10 cellular contexts compared by ENCODE assay signal in the genomic region with DNA sequence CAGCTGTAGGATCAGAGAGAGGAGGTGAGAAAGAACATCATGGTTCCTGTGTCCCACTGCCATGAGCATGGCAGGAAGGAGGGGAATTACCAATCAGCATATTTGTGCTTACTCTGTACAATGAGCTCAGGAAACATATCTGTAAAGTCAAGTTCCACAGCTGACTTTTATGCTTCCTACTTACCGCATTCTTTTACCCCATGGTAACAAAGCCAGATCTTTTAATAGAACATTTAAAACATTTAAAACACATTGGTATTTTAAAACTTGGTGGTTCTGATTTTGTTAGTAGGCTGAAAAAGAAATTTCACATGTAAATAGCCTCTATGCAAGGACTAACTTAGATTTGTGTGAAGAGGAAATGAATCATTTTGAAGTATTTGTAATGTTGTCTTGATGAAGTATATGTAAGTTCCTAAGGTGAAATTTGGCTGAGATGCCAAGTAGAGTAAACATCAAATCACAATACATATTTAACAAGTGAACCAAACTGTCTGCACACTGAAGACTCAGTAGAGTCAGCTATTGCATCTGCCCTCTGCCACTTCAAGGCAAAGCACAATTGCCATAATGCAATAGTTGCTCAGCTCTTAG.
A peak's percentile ranks its signal among the peaks of the same experiment; 100 is the strongest.
DNase-seq lines count a peak whose midpoint lies in the region; FAIRE-seq and TF ChIP-seq lines count a peak whose summit lies in the region.
"Had no signal": no experiment of that assay in that cellular context is flagged by ENCODE, and none has a peak within 500 bp of the region (broad histone marks: within the 10 kb centered on the region; RNA-seq: fewer than 3 reads in every experiment).

No MANE protein-coding gene starts in this region.

- no peak overlapping the region for H3K27ac ChIP-seq in kidney (ENCODE audit: low read depth in 2 of 2, low read length in 2 of 2)

- H3K9me3 ChIP-seq in kidney (ENCODE audit: control insufficient read depth in 1 of 2, low read length in 2 of 2), result no peaks in the 10 kb centered on the region

- no peaks in the 10 kb centered on the region for H3K4me1 ChIP-seq in kidney (ENCODE audit: control insufficient read depth in 1 of 2, insufficient read depth in 1 of 2, low read depth in 1 of 2, low read length in 2 of 2)

- intact Hi-C loops in cardiac septum (cut with DNase I), result no loop called here
- intact Hi-C loops in kidney (cut with DNase I), result no loop called here

- TF ChIP-seq CTCF in epithelial cell of esophagus (IDR thresholded peaks at IDR 0.05; ENCODE audit: insufficient read depth, low read depth, low read length, missing control alignments), result no peak
- TF ChIP-seq CTCF in kidney (IDR thresholded peaks at IDR 0.05; ENCODE audit: borderline replicate concordance, extremely low read depth, insufficient read depth), result no peak

- no peak for FAIRE-seq in kidney (lab: Jason Lieb, UNC)
- FAIRE-seq: frontal cortex, GM19239 had no signal

- H3K9ac ChIP-seq in kidney (ENCODE audit: low read length in 2 of 2), result no peak overlapping the region

- H3K36me3 ChIP-seq in kidney (ENCODE audit: control insufficient read depth in 1 of 2, insufficient read depth in 2 of 2, low read length in 2 of 2), result no peaks in the 10 kb centered on the region

- peak; percentile 34 for DNase-seq in stimulated activated CD4-positive, alpha-beta T cell treated with anti-CD3 and anti-CD28 coated beads, Interleukin-4, amount 100 ng/mL, for 24 hours
- DNase-seq in stimulated activated CD4-positive, alpha-beta T cell treated with anti-CD3 and anti-CD28 coated beads, Interleukin-4, amount 100 ng/mL, for 4 hours, result no peak
- peak; percentile 31 for DNase-seq in RPMI7951 (ENCODE audit: low read depth)
- peak; percentile 82 for DNase-seq in epithelial cell of esophagus (ENCODE audit: low read depth)
- no peak for DNase-seq in cardiac septum (ENCODE audit: low spot score)
- no peak for DNase-seq in kidney
- no peak for DNase-seq in NCI-H82 (lab: John Stamatoyannopoulos, UW)
- DNase-seq in NCI-H128 (lab: John Stamatoyannopoulos, UW; ENCODE audit: unreplicated experiment), result no peak

- H3K4me3 ChIP-seq in epithelial cell of esophagus (ENCODE audit: low read length) (no peak overlapping the region), kidney (ENCODE audit: low read length in 2 of 2) (no peak overlapping the region)

Comparison
In these comparisons a context has a peak if more than half of its experiments do, and no peak if none do; other contexts are left out.
1. DNase-seq: peak in stimulated activated CD4-positive, alpha-beta T cell treated with anti-CD3 and anti-CD28 coated beads, Interleukin-4, amount 100 ng/mL, for 24 hours (single experiment), RPMI7951 (single experiment) and epithelial cell of esophagus (single experiment); none in stimulated activated CD4-positive, alpha-beta T cell treated with anti-CD3 and anti-CD28 coated beads, Interleukin-4, amount 100 ng/mL, for 4 hours (0 of 2), cardiac septum (single experiment), kidney (single experiment), NCI-H82 (single experiment) and NCI-H128 (single experiment).